ENCODE assay signal across 9 cellular contexts in the genomic region with DNA sequence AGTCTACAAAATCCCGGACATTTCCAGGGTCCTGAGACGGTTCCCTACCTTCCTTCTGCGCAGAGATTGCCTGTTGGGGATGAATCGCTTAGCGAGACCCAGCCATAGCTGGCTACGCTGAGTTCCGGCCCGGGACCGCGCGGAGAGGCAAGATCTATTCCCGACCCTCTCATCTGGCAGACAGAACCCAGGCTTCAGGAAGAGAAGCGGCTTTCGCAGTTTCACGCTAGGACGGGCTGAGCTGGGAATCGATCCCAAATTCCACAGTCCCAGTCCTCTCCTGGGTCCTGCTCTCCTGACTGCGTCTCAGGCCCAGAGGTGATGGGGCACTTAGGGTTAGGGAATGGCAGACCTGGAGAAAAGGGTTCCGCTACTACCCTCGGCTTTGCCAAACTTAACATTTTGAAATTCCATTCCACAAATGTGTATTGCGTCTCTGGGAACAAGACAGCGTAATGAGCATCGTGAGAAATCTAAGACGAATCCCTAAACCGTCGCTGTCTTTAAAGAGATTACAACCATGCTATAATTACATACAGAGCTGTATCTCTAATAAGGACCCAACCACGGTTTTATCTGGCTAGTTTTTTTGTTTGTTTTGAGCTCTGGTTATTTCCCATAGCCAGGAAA. TPM values are rescaled to one million over a fixed set of nuclear protein-coding genes. Genes with fewer than 3 reads are reported as not detected.
DNase-seq lines count a peak whose midpoint lies in the region; ATAC-seq, FAIRE-seq and TF ChIP-seq lines count a peak whose summit lies in the region.
"Had no signal": no experiment of that assay in that cellular context is flagged by ENCODE, and none has a peak within 500 bp of the region (broad histone marks: within the 10 kb centered on the region; RNA-seq: fewer than 3 reads in every experiment).

No MANE protein-coding gene starts in this region.

- FAIRE-seq in kidney (lab: Jason Lieb, UNC) = no peak

- H3K4me1 ChIP-seq in kidney (ENCODE audit: control insufficient read depth in 1 of 2, insufficient read depth in 1 of 2, low read depth in 1 of 2, low read length in 2 of 2) (peaks cover 7 to 14% of the 10 kb centered on the region in 2 donors), spleen (peaks cover 0 to 69% (median 46%) of the 10 kb centered on the region in 6 donors)

- no peaks in the 10 kb centered on the region for H3K9me3 ChIP-seq in kidney (ENCODE audit: control insufficient read depth in 1 of 2, low read length in 2 of 2)
- H3K9me3 ChIP-seq in spleen = no peaks in the 10 kb centered on the region

- H3K27ac ChIP-seq in kidney (ENCODE audit: low read depth in 2 of 2, low read length in 2 of 2) (peak overlapping the region; percentile 65 to 79), spleen (peak overlapping the region in 7 of 8 donors; percentile 51 to 71 (median 63))

- H3K9me3 Mint-ChIP-seq in T-helper 2 cell treated with Interferon-gamma antibody and Interleukin-4, amounts not matched to agents 5 μg/mL and 100 μg/mL, for 36 hours = no peaks in the 10 kb centered on the region
- no peaks in the 10 kb centered on the region for H3K9me3 Mint-ChIP-seq in MCF 10A (ENCODE audit: unreplicated experiment)

- H3K4me3 Mint-ChIP-seq in T-helper 2 cell treated with Interferon-gamma antibody and Interleukin-4, amounts not matched to agents 5 μg/mL and 100 μg/mL, for 36 hours = peak overlapping the region; percentile 70
- H3K4me3 Mint-ChIP-seq in MCF 10A (ENCODE audit: unreplicated experiment) = peak overlapping the region; percentile 78

- ATAC-seq in GM19395 (IDR thresholded peaks at IDR 0.05; ENCODE audit: unreplicated experiment) = no peak

- peaks cover 2 to 10% of the 10 kb centered on the region in 2 donors for H3K36me3 ChIP-seq in kidney (ENCODE audit: control insufficient read depth in 1 of 2, insufficient read depth in 2 of 2, low read length in 2 of 2)
- peaks cover 0 to 10% (median 0%) of the 10 kb centered on the region in 6 donors for H3K36me3 ChIP-seq in spleen

- TF ChIP-seq CTCF in MCF 10A (IDR thresholded peaks at IDR 0.05; ENCODE audit: unreplicated experiment) = no peak
- TF ChIP-seq CTCF in kidney (IDR thresholded peaks at IDR 0.05; ENCODE audit: borderline replicate concordance, extremely low read depth, insufficient read depth) = no peak
- TF ChIP-seq CTCF in spleen (IDR thresholded peaks at IDR 0.05 in 8 of 11, conservative IDR thresholded peaks at IDR 0.05 in 3 of 11) = no peak

- no peak overlapping the region for H3K27ac Mint-ChIP-seq in T-helper 2 cell treated with Interferon-gamma antibody and Interleukin-4, amounts not matched to agents 5 μg/mL and 100 μg/mL, for 36 hours
- no peak overlapping the region for H3K27ac Mint-ChIP-seq in MCF 10A (ENCODE audit: low read depth, unreplicated experiment)

- CTCF ChIA-PET in MCF 10A (lab: Yijun Ruan, JAX) = interaction anchor here (0.6 to 1.7 kb wide), 9 partner anchors 8 to 538 kb away, joined by 3 to 7 read pairs (median 4); partner anchors contain the start of gene EML5

- peaks cover 49% of the 10 kb centered on the region for H3K27me3 Mint-ChIP-seq in T-helper 2 cell treated with Interferon-gamma antibody and Interleukin-4, amounts not matched to agents 5 μg/mL and 100 μg/mL, for 36 hours (ENCODE audit: low read depth)
- H3K27me3 Mint-ChIP-seq in MCF 10A (ENCODE audit: insufficient read depth, unreplicated experiment) = no peaks in the 10 kb centered on the region

- H3K4me1 Mint-ChIP-seq in T-helper 2 cell treated with Interferon-gamma antibody and Interleukin-4, amounts not matched to agents 5 μg/mL and 100 μg/mL, for 36 hours (ENCODE audit: low read depth) = peaks cover 24% of the 10 kb centered on the region
- no peaks in the 10 kb centered on the region for H3K4me1 Mint-ChIP-seq in MCF 10A (ENCODE audit: insufficient read depth, unreplicated experiment)

- H3K4me3 ChIP-seq in kidney (ENCODE audit: low read length in 2 of 2) (peak overlapping the region; percentile 67 to 84), spleen (peak overlapping the region; percentile 51 to 73 (median 53))

- POLR2A ChIA-PET in MCF 10A (lab: Yijun Ruan, JAX) = interaction anchor here (0.7 to 3.0 kb wide), 8 partner anchors 8 to 417 kb away, joined by 3 to 39 read pairs (median 4); partner anchors contain the start of gene ZC3H14

- peaks cover 0 to 69% (median 45%) of the 10 kb centered on the region in 7 donors for H3K27me3 ChIP-seq in spleen (replicated peaks in 1 of 7)

- DNase-seq in T-helper 2 cell treated with Interferon-gamma antibody and Interleukin-4, amounts not matched to agents 5 μg/mL and 100 μg/mL, for 36 hours (ENCODE audit: low spot score) = no peak
- DNase-seq in T-helper 2 cell (no peak), MCF 10A (ENCODE audit: unreplicated experiment) (peak; percentile 18), kidney (no peak), spleen (no peak), NCI-H187 treated with DMSO at 0.1 percent for 48 hours (lab: John Stamatoyannopoulos, UW) (no peak), iPS-NIHi11 (ENCODE audit: low spot score) (no peak)
- DNase-seq: DND-41 had no signal

- TF ChIP-seq POLR2A in spleen (IDR thresholded peaks at IDR 0.05) = no peak

- BruUV-seq in MCF 10A (replicated peaks; lab: Mats Ljungman, UMichigan) = TSS peak; percentile 64

- peak overlapping the region; percentile 70 to 77 for H3K9ac ChIP-seq in kidney (ENCODE audit: low read length in 2 of 2)

- intact Hi-C loops in MCF 10A (cut with micrococcal nuclease) = loop anchor here (2.0 to 10.0 kb wide), 2 partner anchors 59 to 537 kb away; no protein-coding TSS in a partner anchor
- intact Hi-C loops in kidney (cut with DNase I) = no loop called here
- intact Hi-C loops in spleen (cut with DNase I; ENCODE audit: low total_unique reads) = no loop called here

- 12 to 27% (median 15%) methylated on average over 20 to 27 of the region's 27 CpGs for WGBS in spleen, 5 donors

- peaks cover 1% of the 10 kb centered on the region for H3K36me3 Mint-ChIP-seq in T-helper 2 cell treated with Interferon-gamma antibody and Interleukin-4, amounts not matched to agents 5 μg/mL and 100 μg/mL, for 36 hours (ENCODE audit: low read depth)
- H3K36me3 Mint-ChIP-seq in MCF 10A (ENCODE audit: insufficient read depth, unreplicated experiment) = peaks cover 10% of the 10 kb centered on the region

RNA-seq across cellular contexts. Expression of gene PTPN21, which starts 2.8 kb away (rescaled TPM):
- 15.7 and 18.1 TPM in 2 replicates for total RNA-seq in MCF 10A (2022)
- total RNA-seq in kidney = 23.2 TPM
- 5.3 TPM for polyA plus RNA-seq in kidney (ENCODE audit: insufficient read depth, low read depth, low replicate concordance)
- total RNA-seq in spleen = 10 to 100 TPM in 3 of 7 donors, 1 to 10 TPM in 4; 4.8 to 10.9 (median 6.7) TPM
- 1 to 10 TPM in 2 of 3 donors, under 1 TPM in 1; 0.85 to 2.0 (median 1.1) TPM for polyA plus RNA-seq in spleen

RNA-seq across cellular contexts. Expression of gene ZC3H14, which starts 10.8 kb away (rescaled TPM):
- 64.5 and 72.6 TPM in 2 replicates for total RNA-seq in MCF 10A (2022)
- 49.7 TPM for total RNA-seq in kidney
- polyA plus RNA-seq in kidney (ENCODE audit: insufficient read depth, low read depth, low replicate concordance) = 27.7 TPM
- 10 to 100 TPM; 39.3 to 78.5 (median 44.8) TPM for total RNA-seq in spleen
- polyA plus RNA-seq in spleen = 10 to 100 TPM; 12.6 to 18.3 (median 12.9) TPM
